ENCODE assay signal across 8 cellular contexts in the genomic region with DNA sequence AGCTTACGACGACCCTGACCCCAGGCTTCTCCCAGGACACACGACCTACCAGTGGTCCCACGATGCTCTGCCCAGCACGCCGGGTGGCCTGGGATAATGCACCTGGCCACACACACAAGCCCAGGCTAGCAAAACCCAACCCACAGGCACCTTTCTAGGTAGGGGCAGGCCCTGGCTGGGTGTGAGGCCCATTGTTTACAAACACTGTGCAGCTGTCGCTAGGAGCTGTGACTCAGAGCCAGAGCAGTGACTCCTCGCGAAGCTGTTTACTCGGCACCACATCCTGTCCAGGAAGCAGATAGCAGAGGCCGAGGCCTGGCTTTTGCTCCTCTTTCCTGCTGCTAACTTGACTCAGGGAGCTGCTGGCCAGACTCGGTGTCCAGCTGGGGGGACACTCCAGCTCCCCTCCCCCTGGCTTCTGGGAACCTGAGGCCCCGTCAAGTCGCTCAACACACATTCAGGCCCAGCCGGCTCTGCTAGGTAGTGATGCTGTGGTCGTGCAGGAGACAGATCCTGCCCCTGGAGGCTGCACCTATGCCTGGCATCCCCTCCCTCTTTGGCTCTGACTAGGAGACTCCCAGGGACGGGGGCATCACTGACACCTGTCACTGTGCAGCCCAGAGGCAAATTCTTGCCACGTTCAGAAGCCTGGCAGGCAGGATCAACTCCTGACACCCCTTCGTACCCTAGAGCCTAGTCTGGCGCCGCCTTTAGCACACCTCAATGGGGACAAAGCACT. TPM values are rescaled to one million over a fixed set of nuclear protein-coding genes. Genes with fewer than 3 reads are reported as not detected.
DNase-seq lines count a peak whose midpoint lies in the region; ATAC-seq, FAIRE-seq and TF ChIP-seq lines count a peak whose summit lies in the region.

No MANE protein-coding gene starts in this region.

- H3K4me2 ChIP-seq in endothelial cell of umbilical vein (ENCODE audit: insufficient read depth, low read length), result peak overlapping the region; percentile 26

- H3K4me3 ChIP-seq in endothelial cell of umbilical vein (replicated peaks in 1 of 3; ENCODE audit: insufficient read depth in 1 of 3, low read depth in 1 of 3, low read length in 3 of 3) (no peak overlapping the region), mucosa of stomach (ENCODE audit: low read length) (peak overlapping the region; percentile 9)

- TF ChIP-seq POLR2A in endothelial cell of umbilical vein (IDR thresholded peaks at IDR 0.05; ENCODE audit: low read depth, low read length), result peak; percentile 85

- POLR2A ChIA-PET in endothelial cell of umbilical vein (lab: Charles Lee), result interaction anchor here (0.5 to 1.5 kb wide), 4 partner anchors 10 to 326 kb away, joined by 3 to 13 read pairs (median 4); partner anchors contain the start of gene CACFD1

- intact Hi-C loops in endothelial cell of umbilical vein (cut with micrococcal nuclease), result no loop called here

- H3K36me3 ChIP-seq in endothelial cell of umbilical vein (ENCODE audit: control insufficient read depth in 2 of 2, extremely low read depth in 1 of 2, insufficient read depth in 2 of 2, low read length in 2 of 2) (no peaks in the 10 kb centered on the region), mucosa of stomach (ENCODE audit: control insufficient read depth, insufficient read depth, low read length) (no peaks in the 10 kb centered on the region)

- no peaks in the 10 kb centered on the region for H3K79me2 ChIP-seq in endothelial cell of umbilical vein (ENCODE audit: control insufficient read depth, insufficient read depth, low read length)

- peak overlapping the region; percentile 59 for H3K9ac ChIP-seq in endothelial cell of umbilical vein (replicated peaks; ENCODE audit: extremely low read depth, insufficient read depth, low read length)
- peak overlapping the region; percentile 78 for H3K9ac ChIP-seq in mucosa of stomach (ENCODE audit: low read length)

- peak; percentile 100 for FAIRE-seq in endothelial cell of umbilical vein (lab: Jason Lieb, UNC)

- H3K27me3 ChIP-seq in endothelial cell of umbilical vein (ENCODE audit: control insufficient read depth in 2 of 2, insufficient read depth in 2 of 2, low read length in 2 of 2), result no peaks in the 10 kb centered on the region
- H3K27me3 ChIP-seq in mucosa of stomach (ENCODE audit: control insufficient read depth, insufficient read depth, low read length), result no peaks in the 10 kb centered on the region

- H3K9me1 ChIP-seq in endothelial cell of umbilical vein (replicated peaks; ENCODE audit: control insufficient read depth, extremely low read depth, insufficient read depth, low read length), result no peaks in the 10 kb centered on the region

- DNase-seq in AG09319 (ENCODE audit: extremely low read depth, low read depth), result peak; percentile 83
- DNase-seq in NCI-H748 treated with DMSO at 0.1 percent for 48 hours (lab: John Stamatoyannopoulos, UW), result peak; percentile 75
- peak; percentile 82 for DNase-seq in activated CD8-positive, alpha-beta memory T cell treated with anti-CD3 and anti-CD28 coated beads, Interleukin-2, amount 50 U/mL, for 4 hours
- peak; percentile 98 for DNase-seq in endothelial cell of umbilical vein (ENCODE audit: low read depth, low spot score)
- peak; percentile 72 to 73 for DNase-seq in stimulated activated CD8-positive, alpha-beta memory T cell treated with anti-CD3 and anti-CD28 coated beads, Interleukin-7, amount 100 ng/mL, for 1 hour (ENCODE audit: low read depth in 2 of 2)

- H3K9me3 ChIP-seq in endothelial cell of umbilical vein (replicated peaks; ENCODE audit: control insufficient read depth, insufficient read depth, low read length), result no peaks in the 10 kb centered on the region
- H3K9me3 ChIP-seq in mucosa of stomach (ENCODE audit: control insufficient read depth, low read length), result no peaks in the 10 kb centered on the region

- no peak overlapping the region for H2AFZ ChIP-seq in endothelial cell of umbilical vein (ENCODE audit: low read depth, low read length)

- ATAC-seq in GM19035 (IDR thresholded peaks at IDR 0.05; ENCODE audit: unreplicated experiment) (peak; percentile 86), HG03342 (IDR thresholded peaks at IDR 0.05; ENCODE audit: unreplicated experiment) (peak; percentile 91)

- TF ChIP-seq CTCF in AG09319 (IDR thresholded peaks at IDR 0.05; ENCODE audit: low read depth, low read length), result no peak
- TF ChIP-seq CTCF in endothelial cell of umbilical vein (IDR thresholded peaks at IDR 0.05; ENCODE audit: extremely low read depth in 1 of 2, insufficient read depth in 1 of 2, low read depth in 1 of 2, low read length in 2 of 2), result peak in 1 of 2 donors; percentile 1

- peaks cover 30% of the 10 kb centered on the region for H3K4me1 ChIP-seq in endothelial cell of umbilical vein (ENCODE audit: control insufficient read depth, extremely low read depth, insufficient read depth, low read length)
- H3K4me1 ChIP-seq in mucosa of stomach (ENCODE audit: control insufficient read depth, insufficient read depth, low read length), result peaks cover 82% of the 10 kb centered on the region

- peak overlapping the region; percentile 80 for H3K27ac ChIP-seq in endothelial cell of umbilical vein (ENCODE audit: insufficient read depth, low read depth, low read length)

- dilution Hi-C loops in endothelial cell of umbilical vein (cut with MboI; ENCODE audit: extremely low pct_ligation_motif_present, low sequenced_read_pairs), result no loop called here

- BruUV-seq in endothelial cell of umbilical vein (replicated peaks; lab: Mats Ljungman, UMichigan), result no TSS peak

- H4K20me1 ChIP-seq in endothelial cell of umbilical vein (replicated peaks; ENCODE audit: control insufficient read depth, extremely low read depth, insufficient read depth, low read length), result no peaks in the 10 kb centered on the region

- CTCF ChIA-PET in endothelial cell of umbilical vein (lab: Charles Lee), result interaction anchor here (0.8 to 4.9 kb wide), 11 partner anchors 8 to 232 kb away, joined by 3 to 105 read pairs (median 4); partner anchors contain the start of gene GTF3C5

TF ChIP-seq in endothelial cell of umbilical vein, 7 proteins besides CTCF, POLR2A, EP300 and RAD21:
- TF ChIP-seq MYC (IDR thresholded peaks at IDR 0.05; ENCODE audit: low read depth, low read length) (no peak), GATA2 (IDR thresholded peaks at IDR 0.05; ENCODE audit: insufficient read depth, insufficient read length, low read depth, low read length) (peak; percentile 95), JUN (IDR thresholded peaks at IDR 0.05; ENCODE audit: borderline replicate concordance, insufficient read depth, insufficient read length, low read depth) (peak; percentile 96), POLR2AphosphoS5 (IDR thresholded peaks at IDR 0.05; ENCODE audit: insufficient read depth, low read depth, low read length) (peak; percentile 99), FOS (IDR thresholded peaks at IDR 0.05; ENCODE audit: borderline replicate concordance, insufficient read depth, low read length) (peak; percentile 99)

RNA-seq across cellular contexts. Expression of gene RALGDS, which starts 12.8 kb away (rescaled TPM):
- 41.4 and 43.1 TPM in 2 replicates for total RNA-seq in endothelial cell of umbilical vein
- polyA plus RNA-seq in endothelial cell of umbilical vein, result 60.0 and 72.2 TPM in 2 replicates
- 42.1 and 51.4 TPM in 2 replicates for polyA plus RNA-seq in endothelial cell of umbilical vein (2011; cell fraction: cytosol; rRNA removed)
- polyA plus RNA-seq in endothelial cell of umbilical vein (2011; cell fraction: nucleus; rRNA removed), result 185 and 231 TPM in 2 replicates
- 23.4 and 32.2 TPM in 2 replicates for polyA plus RNA-seq in endothelial cell of umbilical vein (2012)
- 31.7 and 33.3 TPM in 2 replicates for polyA minus RNA-seq in endothelial cell of umbilical vein
- polyA minus RNA-seq in endothelial cell of umbilical vein (2011; cell fraction: cytosol; rRNA and poly(A)+ RNA removed), result 14.1 TPM
- 34.4 and 39.5 TPM in 2 replicates for polyA minus RNA-seq in endothelial cell of umbilical vein (2011; cell fraction: nucleus; rRNA and poly(A)+ RNA removed)

RNA-seq across cellular contexts. Expression of gene GBGT1, which starts 29.9 kb away (rescaled TPM):
- total RNA-seq in endothelial cell of umbilical vein, result 28.7 and 35.6 TPM in 2 replicates
- polyA plus RNA-seq in endothelial cell of umbilical vein, result 56.3 and 68.8 TPM in 2 replicates
- polyA plus RNA-seq in endothelial cell of umbilical vein (2011; cell fraction: cytosol; rRNA removed), result 36.6 and 42.6 TPM in 2 replicates
- polyA plus RNA-seq in endothelial cell of umbilical vein (2011; cell fraction: nucleus; rRNA removed), result 39.7 and 45.5 TPM in 2 replicates
- 32.2 and 55.3 TPM in 2 replicates for polyA plus RNA-seq in endothelial cell of umbilical vein (2012)
- polyA minus RNA-seq in endothelial cell of umbilical vein, result 61.1 and 61.6 TPM in 2 replicates
- polyA minus RNA-seq in endothelial cell of umbilical vein (2011; cell fraction: cytosol; rRNA and poly(A)+ RNA removed), result not detected
- 24.7 and 38.1 TPM in 2 replicates for polyA minus RNA-seq in endothelial cell of umbilical vein (2011; cell fraction: nucleus; rRNA and poly(A)+ RNA removed)
